7 cellular contexts compared by ENCODE assay signal in genomic region chr4:134622621-134623310, GRCh38.
DNase-seq lines count a peak whose midpoint lies in the region; FAIRE-seq and TF ChIP-seq lines count a peak whose summit lies in the region.
"Not testable (repeated sequence)": the region's sequence is repeated elsewhere in the genome, so short reads cannot be mapped to it uniquely, and the experiment has no call there.

No MANE protein-coding gene starts in this region.

- not testable (repeated sequence) for H3K9ac ChIP-seq in H9 (ENCODE audit: extremely low read depth, insufficient read length, low read length); colonic mucosa (ENCODE audit: low read depth in 2 of 2, low read length in 2 of 2)

- H3K4me3 Mint-ChIP-seq in H9, result not testable (repeated sequence)
- peak overlapping the region; percentile 56 for H3K4me3 Mint-ChIP-seq in nephron progenitor cell

- H3K4me1 ChIP-seq in H9 (ENCODE audit: insufficient read depth, low read length); colonic mucosa; small intestine (ENCODE audit: control insufficient read depth in 2 of 2, insufficient read depth in 1 of 2, low read depth in 1 of 2, low read length in 1 of 2): not testable (repeated sequence)

- H3K4me1 Mint-ChIP-seq in H9 (peaks cover 40 to 47% of the 10 kb centered on the region in 2 experiments), nephron progenitor cell (peaks cover 38% of the 10 kb centered on the region)

- WGBS in H9 (ENCODE audit: extremely low coverage, insufficient read length, low lambda C conversion rate), result no CpG with 5 or more reads among the region's 12 CpGs
- 20 to 53% (median 39%) methylated on average over 12 of the region's 12 CpGs for WGBS in small intestine, 3 donors

- not testable (repeated sequence) for H3K23ac ChIP-seq in H9 (ENCODE audit: insufficient read length, low read depth, low read length)

- H3K4me3 ChIP-seq in colonic mucosa; small intestine (ENCODE audit: low read depth in 1 of 2, low read length in 2 of 2): not testable (repeated sequence)

- H3K14ac ChIP-seq in H9 (ENCODE audit: insufficient read depth, low read length), result not testable (repeated sequence)

- not testable (repeated sequence) for H2BK15ac ChIP-seq in H9 (ENCODE audit: low read depth, low read length)

- not testable (repeated sequence) for H3K4me2 ChIP-seq in H9 (ENCODE audit: insufficient read depth, insufficient read length, low read length)

- H3K9me3 ChIP-seq in H9 (ENCODE audit: control insufficient read depth, low read depth, low read length); colonic mucosa; small intestine (ENCODE audit: control insufficient read depth, low read depth): not testable (repeated sequence)

- H3K36me3 Mint-ChIP-seq in H9 (ENCODE audit: insufficient read depth in 1 of 3, low read depth in 3 of 3); nephron progenitor cell (ENCODE audit: low read depth): not testable (repeated sequence)

- not testable (repeated sequence) for H2BK12ac ChIP-seq in H9 (ENCODE audit: insufficient read length, low read depth, low read length)

- not testable (repeated sequence) for H3K79me2 ChIP-seq in H9 (ENCODE audit: insufficient read depth, low read length)

- H2AFZ ChIP-seq in H9 (ENCODE audit: low read length), result not testable (repeated sequence)

- TF ChIP-seq CTCF in H9 (conservative IDR thresholded peaks at IDR 0.05); colonic mucosa (IDR thresholded peaks at IDR 0.05); nephron progenitor cell (IDR thresholded peaks at IDR 0.05): not testable (repeated sequence)

- H3K27me3 ChIP-seq in H9 (ENCODE audit: insufficient read depth, low read length); colonic mucosa; small intestine (ENCODE audit: control insufficient read depth in 2 of 2, insufficient read depth in 2 of 2, low read length in 2 of 2): not testable (repeated sequence)

- not testable (repeated sequence) for H4K20me1 ChIP-seq in H9 (ENCODE audit: control insufficient read depth, insufficient read depth, insufficient read length)

- not testable (repeated sequence) for H3K18ac ChIP-seq in H9 (ENCODE audit: insufficient read length, low read depth, low read length)

- H3K27ac ChIP-seq in H9 (ENCODE audit: insufficient read length, low read depth, low read length), result not testable (repeated sequence)
- H3K27ac ChIP-seq in colonic mucosa (peak overlapping the region; percentile 34), small intestine (ENCODE audit: low read depth in 1 of 2, low read length in 1 of 2) (peak overlapping the region in 1 of 2 donors; percentile 24)

- H3K4ac ChIP-seq in H9 (ENCODE audit: low read depth, low read length), result not testable (repeated sequence)

- intact Hi-C loops in colonic mucosa (cut with DNase I), result not testable (repeated sequence)

- H3K23me2 ChIP-seq in H9 (ENCODE audit: insufficient read length, low read depth, low read length, poor library complexity, severe bottlenecking), result not testable (repeated sequence)

- not testable (repeated sequence) for H2AK5ac ChIP-seq in H9 (ENCODE audit: insufficient read length, low read length)

- H2BK120ac ChIP-seq in H9 (ENCODE audit: low read depth, low read length, poor library complexity, severe bottlenecking), result peak overlapping the region; percentile 61

- H3K36me3 ChIP-seq in colonic mucosa; small intestine (ENCODE audit: control insufficient read depth in 2 of 2, insufficient read depth in 2 of 2, low read length in 2 of 2): not testable (repeated sequence)

- not testable (repeated sequence) for H3T11ph ChIP-seq in H9 (ENCODE audit: low read length)

- H2BK5ac ChIP-seq in H9 (ENCODE audit: insufficient read length, low read length), result not testable (repeated sequence)

- H2BK20ac ChIP-seq in H9 (ENCODE audit: low read depth, low read length, poor library complexity, severe bottlenecking), result not testable (repeated sequence)

- H3K27ac Mint-ChIP-seq in H9 (peak overlapping the region; percentile 74 to 98 (median 96)), nephron progenitor cell (peak overlapping the region; percentile 86)

- H3K79me1 ChIP-seq in H9 (ENCODE audit: insufficient read depth, low read depth, low read length, poor library complexity, severe bottlenecking), result not testable (repeated sequence)

- not testable (repeated sequence) for H3K9me3 Mint-ChIP-seq in H9, nephron progenitor cell

- FAIRE-seq in small intestine (lab: Jason Lieb, UNC), result not testable (repeated sequence)

- H4K8ac ChIP-seq in H9 (replicated peaks; ENCODE audit: insufficient read length, low read depth, low read length), result not testable (repeated sequence)

- not testable (repeated sequence) for H3K27me3 Mint-ChIP-seq in H9 (ENCODE audit: low read depth); nephron progenitor cell (ENCODE audit: low read depth, poor library complexity)

- H3K56ac ChIP-seq in H9 (ENCODE audit: insufficient read length, low read depth, low read length), result not testable (repeated sequence)

- not testable (repeated sequence) for H4K5ac ChIP-seq in H9 (ENCODE audit: insufficient read length, low read depth, low read length)

- DNase-seq in H9, result not testable (repeated sequence)
- DNase-seq in LoVo (ENCODE audit: low spot score) (peak; percentile 37), colonic mucosa (peak; percentile 24), glomerular endothelial cell (ENCODE audit: extremely low read depth, low read depth, low spot score) (peak; percentile 20), kidney tubule cell (ENCODE audit: low spot score) (peak; percentile 78), nephron progenitor cell (peak; percentile 5), small intestine (peak; percentile 9)

- H4K91ac ChIP-seq in H9 (ENCODE audit: insufficient read length, low read depth, low read length), result not testable (repeated sequence)
